ENCODE assay signal across 16 cellular contexts in genomic region chr11:72629266-72629665, GRCh38. TPM values are rescaled to one million over a fixed set of nuclear protein-coding genes. Genes with fewer than 3 reads are reported as not detected.
A peak's percentile ranks its signal among the peaks of the same experiment; 100 is the strongest.
DNase-seq lines count a peak whose midpoint lies in the region; ATAC-seq, FAIRE-seq and TF ChIP-seq lines count a peak whose summit lies in the region.
"Had no signal": no experiment of that assay in that cellular context is flagged by ENCODE, and none has a peak within 500 bp of the region (broad histone marks: within the 10 kb centered on the region; RNA-seq: fewer than 3 reads in every experiment).

No MANE protein-coding gene starts in this region.

- CTCF ChIA-PET in H1 (lab: Charles Lee; ENCODE audit: partially characterized antibody) = interaction anchor here (0.6 to 36.9 kb wide), 10 partner anchors 9 to 130 kb away, joined by 3 to 624 read pairs (median 3); no protein-coding TSS in a partner anchor

- H3K4me3 ChIP-seq in H1 (ENCODE audit: extremely low read depth in 1 of 4, insufficient read depth in 2 of 4, low read depth in 3 of 4, low read length in 4 of 4) (no peak overlapping the region), upper lobe of left lung (no peak overlapping the region), GM23338 (no peak overlapping the region)
- H3K4me3 ChIP-seq: left lung had no signal

- TF ChIP-seq EP300 in H1 (IDR thresholded peaks at IDR 0.05; ENCODE audit: borderline replicate concordance in 1 of 2, low read depth in 2 of 2, low read length in 2 of 2) = no peak
- no peak for TF ChIP-seq EP300 in upper lobe of left lung (IDR thresholded peaks at IDR 0.05)

- H3K9ac ChIP-seq in H1 (replicated peaks in 1 of 4; ENCODE audit: extremely low read depth in 1 of 4, low read depth in 3 of 4, low read length in 3 of 4) = no peak overlapping the region

- no peak for FAIRE-seq in H1 (lab: Jason Lieb, UNC)
- FAIRE-seq: colon had no signal

- WGBS in H1 (ENCODE audit: extremely low coverage in 1 of 2, insufficient coverage in 1 of 2, insufficient read length in 1 of 2, insufficient replicate concordance in 2 of 2, low coverage in 1 of 2, low lambda C conversion rate in 2 of 2, missing lambda C conversion rate in 1 of 2), 2 experiments = 88% methylated on average over 5 of the region's 5 CpGs; no CpG with 5 or more reads in 1 of the 2 experiments
- 81 to 83% methylated on average over 1 to 5 of the region's 5 CpGs for WGBS in upper lobe of left lung, 2 donors

- ATAC-seq in upper lobe of left lung (ENCODE audit: low FRiP score in 2 of 2) = no peak
- no peak for ATAC-seq in GM23338
- ATAC-seq in GM18907 (IDR thresholded peaks at IDR 0.05; ENCODE audit: unreplicated experiment) = no peak
- ATAC-seq: activated CD8-positive, alpha-beta T cell treated with anti-CD3 and anti-CD28 coated beads for 36 hours; left lung; PC-3; stimulated activated naive CD8-positive, alpha-beta T cell treated with anti-CD3 and anti-CD28 coated beads, Interleukin-15, Interleukin-2, amounts not matched to agents 100 U/mL and 50 U/mL, for 24 hours had no signal

- H4K8ac ChIP-seq in H1 (ENCODE audit: extremely low read depth, insufficient read depth, low read length) = 0 out of 2 replicates have a peak overlapping the region, but pooled peaks have one; percentile 7

- no peaks in the 10 kb centered on the region for H3K9me2 ChIP-seq in GM23338 (ENCODE audit: insufficient read depth)

- H3K23ac ChIP-seq in H1 (ENCODE audit: insufficient read length) = no peak overlapping the region

- no peak overlapping the region for H3K14ac ChIP-seq in H1 (ENCODE audit: insufficient read length)

- H2BK5ac ChIP-seq in H1 (ENCODE audit: low read depth, low read length) = no peak overlapping the region

- no peak overlapping the region for H2BK120ac ChIP-seq in H1 (replicated peaks; ENCODE audit: low read depth, low read length)

- H3K23me2 ChIP-seq in H1 (ENCODE audit: low read depth, low read length) = no peaks in the 10 kb centered on the region

- H3K79me2 ChIP-seq in H1 (ENCODE audit: control insufficient read depth in 1 of 2, insufficient read depth in 2 of 2, low read length in 2 of 2) (no peaks in the 10 kb centered on the region), GM23338 (replicated peaks; ENCODE audit: insufficient read depth) (no peaks in the 10 kb centered on the region)

- H2BK15ac ChIP-seq in H1 (ENCODE audit: low read length) = no peak overlapping the region

- no peak overlapping the region for H3K4ac ChIP-seq in H1 (replicated peaks; ENCODE audit: insufficient read length, low read depth, low read length)

- peaks cover 0 to 13% (median 4%) of the 10 kb centered on the region in 4 experiments; a peak in 5 of 7 replicates for H3K4me1 ChIP-seq in H1 (replicated peaks in 1 of 4; ENCODE audit: control insufficient read depth in 3 of 4, insufficient read depth in 4 of 4, low read length in 3 of 4)
- H3K4me1 ChIP-seq in upper lobe of left lung = peaks cover 22 to 33% (median 26%) of the 10 kb centered on the region in 4 donors
- H3K4me1 ChIP-seq in GM23338 (ENCODE audit: insufficient read depth) = no peaks in the 10 kb centered on the region

- H4K5ac ChIP-seq in H1 (ENCODE audit: insufficient read length, low read depth, low read length) = no peak overlapping the region

- DNase-seq in NCI-H446 (lab: John Stamatoyannopoulos, UW) = peak; percentile 89 to 98
- DNase-seq in H1 (ENCODE audit: low read depth in 1 of 2, low spot score in 2 of 2) = no peak
- peak; percentile 60 for DNase-seq in mucosa of gallbladder (ENCODE audit: low spot score)
- no peak for DNase-seq in upper lobe of left lung
- no peak for DNase-seq in NCI-H1105 (lab: John Stamatoyannopoulos, UW)
- DNase-seq in GM23338 (ENCODE audit: low spot score) = no peak
- no peak for DNase-seq in NCI-H1105 treated with DMSO at 0.1 percent for 48 hours (lab: John Stamatoyannopoulos, UW)
- DNase-seq: activated CD8-positive, alpha-beta T cell treated with anti-CD3 and anti-CD28 coated beads for 36 hours; PC-3; stimulated activated CD4-positive, alpha-beta T cell treated with anti-CD3 and anti-CD28 coated beads, Interleukin-4, amount 100 ng/mL, for 4 hours; stimulated activated naive CD8-positive, alpha-beta T cell treated with anti-CD3 and anti-CD28 coated beads, Interleukin-15, Interleukin-2, amounts not matched to agents 100 U/mL and 50 U/mL, for 24 hours had no signal

- no peaks in the 10 kb centered on the region for H3K36me3 ChIP-seq in H1 (ENCODE audit: control insufficient read depth in 2 of 4, insufficient read depth in 4 of 4, low read length in 3 of 4)
- no peaks in the 10 kb centered on the region for H3K36me3 ChIP-seq in upper lobe of left lung
- H3K36me3 ChIP-seq in GM23338 (ENCODE audit: insufficient read depth) = no peaks in the 10 kb centered on the region
- H3K36me3 ChIP-seq: left lung had no signal

- TF ChIP-seq POLR2A in H1 (IDR thresholded peaks at IDR 0.05; ENCODE audit: control extremely low read depth in 1 of 2, low read depth in 2 of 2, low read length in 2 of 2) (no peak), upper lobe of left lung (IDR thresholded peaks at IDR 0.05) (no peak)

- no peak overlapping the region for H3K4me3 Mint-ChIP-seq in GM23338
- H3K4me3 Mint-ChIP-seq: activated CD8-positive, alpha-beta T cell treated with anti-CD3 and anti-CD28 coated beads for 36 hours; activated naive CD8-positive, alpha-beta T cell had no signal

- TF ChIP-seq RAD21 in H1 (IDR thresholded peaks at IDR 0.05 in 1 of 2, conservative IDR thresholded peaks at IDR 0.05 in 1 of 2; ENCODE audit: low read depth in 2 of 2, low read length in 2 of 2) = no peak

- H3F3A ChIP-seq in GM23338 (replicated peaks; ENCODE audit: low read depth) = no peaks in the 10 kb centered on the region

- no peak overlapping the region for H3K27ac Mint-ChIP-seq in GM23338
- H3K27ac Mint-ChIP-seq: activated CD8-positive, alpha-beta T cell treated with anti-CD3 and anti-CD28 coated beads for 36 hours; activated naive CD8-positive, alpha-beta T cell had no signal

- H3K9me3 Mint-ChIP-seq in GM23338 = no peaks in the 10 kb centered on the region
- H3K9me3 Mint-ChIP-seq: activated CD8-positive, alpha-beta T cell treated with anti-CD3 and anti-CD28 coated beads for 36 hours had no signal

- no peak overlapping the region for H2AFZ ChIP-seq in H1 (ENCODE audit: low read length)
- H2AFZ ChIP-seq in GM23338 = no peak overlapping the region

- H3K27me3 Mint-ChIP-seq in GM23338 (ENCODE audit: insufficient read depth, low read depth, poor library complexity) = peaks cover 22% of the 10 kb centered on the region
- H3K27me3 Mint-ChIP-seq: activated CD8-positive, alpha-beta T cell treated with anti-CD3 and anti-CD28 coated beads for 36 hours; activated naive CD8-positive, alpha-beta T cell had no signal

- H2AK5ac ChIP-seq in H1 (ENCODE audit: low read depth, low read length) = no peak overlapping the region

- H3K27ac ChIP-seq in H1 (ENCODE audit: low read depth, low read length) = no peak overlapping the region
- peak overlapping the region in 3 of 4 donors; percentile 22 to 32 (median 27) for H3K27ac ChIP-seq in upper lobe of left lung
- no peak overlapping the region for H3K27ac ChIP-seq in GM23338 (ENCODE audit: low read depth)
- H3K27ac ChIP-seq: HL-60, left lung had no signal

- no peaks in the 10 kb centered on the region for H3K27me3 ChIP-seq in H1 (replicated peaks in 1 of 4; ENCODE audit: control insufficient read depth in 3 of 4, extremely low read depth in 1 of 4, insufficient read depth in 3 of 4, low read length in 3 of 4)
- H3K27me3 ChIP-seq in upper lobe of left lung = no peaks in the 10 kb centered on the region
- H3K27me3 ChIP-seq in GM23338 (ENCODE audit: insufficient read depth) = no peaks in the 10 kb centered on the region

- H4K91ac ChIP-seq in H1 (replicated peaks; ENCODE audit: insufficient read length, low read length) = no peak overlapping the region

- H2BK20ac ChIP-seq in H1 (ENCODE audit: low read length) = no peak overlapping the region

- no peaks in the 10 kb centered on the region for H3K79me1 ChIP-seq in H1 (ENCODE audit: low read depth, low read length)

- H2BK12ac ChIP-seq in H1 (ENCODE audit: low read depth, low read length) = no peak overlapping the region

- H3K56ac ChIP-seq in H1 (replicated peaks; ENCODE audit: insufficient read length, low read depth, low read length) = no peak overlapping the region

- no peaks in the 10 kb centered on the region for H3K36me3 Mint-ChIP-seq in GM23338 (ENCODE audit: low read depth)
- H3K36me3 Mint-ChIP-seq: activated naive CD8-positive, alpha-beta T cell had no signal

- H4K20me1 ChIP-seq in H1 (replicated peaks in 1 of 2; ENCODE audit: control insufficient read depth in 1 of 2, insufficient read depth in 2 of 2, low read length in 2 of 2) (peaks cover 0 to 2% of the 10 kb centered on the region in 2 experiments), GM23338 (replicated peaks; ENCODE audit: insufficient read depth) (no peaks in the 10 kb centered on the region)

- POLR2A ChIA-PET in H1 (lab: Charles Lee; ENCODE audit: partially characterized antibody) = interaction anchor here (1.4 kb wide), 1 partner anchor 11 kb away, joined by 3 read pairs; no protein-coding TSS in a partner anchor

- TF ChIP-seq CTCF in H1 (IDR thresholded peaks at IDR 0.05; ENCODE audit: control extremely low read depth in 1 of 3, insufficient read depth in 1 of 3, low read depth in 1 of 3, low read length in 3 of 3) (no peak), upper lobe of left lung (IDR thresholded peaks at IDR 0.05) (no peak), GM23338 (conservative IDR thresholded peaks at IDR 0.05; ENCODE audit: low read depth in 2 of 2) (no peak)

- H3K4me2 ChIP-seq in H1 (ENCODE audit: insufficient read depth in 1 of 2, low read depth in 2 of 2, low read length in 2 of 2) (no peak overlapping the region), GM23338 (no peak overlapping the region)

- H3K18ac ChIP-seq in H1 (ENCODE audit: extremely low read depth, low read length) = no peak overlapping the region; the same call in 1 of the 2 replicates

- H3K9me3 ChIP-seq in H1 (ENCODE audit: insufficient read depth in 2 of 2, low read depth in 1 of 2, low read length in 1 of 2) = no peaks in the 10 kb centered on the region
- H3K9me3 ChIP-seq in upper lobe of left lung = no peaks in the 10 kb centered on the region
- H3K9me3 ChIP-seq: left lung had no signal

- H3K4me1 Mint-ChIP-seq in GM23338 = peaks cover 17% of the 10 kb centered on the region

RNA-seq across cellular contexts. Expression of gene PDE2A, which starts 45.0 kb away (rescaled TPM):
- total RNA-seq in H1 (2021; fragmentation: NEBNext Ultra II Directional; extraction: Animal tissue kit (Norgen Biotek cat#: 25700)) = 3.4 and 5.0 TPM in 2 replicates
- 7.1 and 10.0 TPM in 2 replicates for polyA plus RNA-seq in H1 (2011; rRNA removed)
- 5.7 TPM for polyA plus RNA-seq in H1 (2011; cell fraction: cytosol; rRNA removed)
- polyA plus RNA-seq in H1 (2011; cell fraction: nucleus; rRNA removed) = 14.6 TPM
- 1.8 to 6.8 TPM (median 3.9 TPM) in 4 replicates for polyA plus RNA-seq in H1 (2012, experiment 1 of 2)
- polyA plus RNA-seq in H1 (2012, experiment 2 of 2) = 2.9 TPM
- 4.1 TPM for polyA plus RNA-seq in H1 (2013, experiment 1 of 2)
- polyA plus RNA-seq in H1 (2013, experiment 2 of 2) = 4.8 TPM
- polyA minus RNA-seq in H1 (2011; rRNA and poly(A)+ RNA removed) = 5.9 and 10.1 TPM in 2 replicates
- polyA minus RNA-seq in H1 (2011; cell fraction: cytosol; rRNA and poly(A)+ RNA removed) = 2.1 TPM
- 6.0 TPM for polyA minus RNA-seq in H1 (2011; cell fraction: nucleus; rRNA and poly(A)+ RNA removed)
- total RNA-seq in mucosa of gallbladder = 23.7 TPM
- 10 to 100 TPM in 4 of 6 donors, 1 to 10 TPM in 2; 4.7 to 46.1 (median 16.7) TPM for total RNA-seq in upper lobe of left lung
- total RNA-seq in GM23338 (2014; rRNA removed; shearing (Covaris generic)) = 8.2 and 16.2 TPM in 2 replicates
- polyA plus RNA-seq in GM23338 (2016; fragmentation: Nextera tagmentation; extraction: Ambion mirVana) = 4.1 and 4.3 TPM in 2 replicates

Comparison
In these comparisons a context has a peak if more than half of its experiments do, and no peak if none do; other contexts are left out.
1. DNase-seq: peak in NCI-H446 (2 of 2) and mucosa of gallbladder (single experiment); none in H1 (0 of 2), upper lobe of left lung (0 of 2), NCI-H1105 (single experiment), GM23338 (single experiment) and NCI-H1105 treated with DMSO at 0.1 percent for 48 hours (single experiment).
2. H3K27ac ChIP-seq: peak in upper lobe of left lung (3 of 4); none in H1 (single experiment) and GM23338 (single experiment).